In genomic region chr6:130906736-130907381, GRCh38 we compare ENCODE assay signal across 13 cellular contexts.
DNase-seq lines count a peak whose midpoint lies in the region; TF ChIP-seq lines count a peak whose summit lies in the region.
"Had no signal": no experiment of that assay in that cellular context is flagged by ENCODE, and none has a peak within 500 bp of the region (broad histone marks: within the 10 kb centered on the region; RNA-seq: fewer than 3 reads in every experiment).

No MANE protein-coding gene starts in this region.

- H3K36me3 ChIP-seq in vagina, result no peaks in the 10 kb centered on the region

- TF ChIP-seq POLR2A in vagina (IDR thresholded peaks at IDR 0.05), result no peak

- H3K4me1 Mint-ChIP-seq in endothelial cell (ENCODE audit: unreplicated experiment) (peaks cover 23% of the 10 kb centered on the region), osteocyte (ENCODE audit: unreplicated experiment) (peaks cover 23% of the 10 kb centered on the region)

- peaks cover 13% of the 10 kb centered on the region for H3K9me3 Mint-ChIP-seq in endothelial cell (ENCODE audit: unreplicated experiment)
- H3K9me3 Mint-ChIP-seq in osteocyte (ENCODE audit: unreplicated experiment), result peaks cover 11% of the 10 kb centered on the region
- H3K9me3 Mint-ChIP-seq: stimulated activated memory B cell treated with anti-CD40 and anti-IgM and Interleukin-4, amounts not matched to agents 10 μg/mL and 1 μg/mL and 100 μg/mL, for 72 hours had no signal

- peak overlapping the region; percentile 13 for H3K4me3 Mint-ChIP-seq in endothelial cell (ENCODE audit: unreplicated experiment)
- no peak overlapping the region for H3K4me3 Mint-ChIP-seq in osteocyte (ENCODE audit: unreplicated experiment)
- H3K4me3 Mint-ChIP-seq: stimulated activated memory B cell treated with anti-CD40 and anti-IgM and Interleukin-4, amounts not matched to agents 10 μg/mL and 1 μg/mL and 100 μg/mL, for 72 hours had no signal

- no peak overlapping the region for H3K27ac ChIP-seq in vagina

- DNase-seq in ELR (ENCODE audit: low read depth) (peak; percentile 74), endothelial cell (ENCODE audit: low spot score) (no peak), osteocyte (ENCODE audit: extremely low spot score, unreplicated experiment) (no peak), NCI-H2227 treated with DMSO at 0.1 percent for 48 hours (lab: John Stamatoyannopoulos, UW) (no peak), cortex of kidney (lab: John Stamatoyannopoulos, UW) (no peak), vagina (ENCODE audit: extremely low spot score in 2 of 2) (no peak)
- DNase-seq in central memory CD4-positive, alpha-beta T cell, result no peak
- DNase-seq: anterior cingulate cortex, C1 segment of cervical spinal cord, NCI-H2107, occipital lobe had no signal

- H3K27me3 Mint-ChIP-seq in endothelial cell (ENCODE audit: unreplicated experiment), result peaks cover 9% of the 10 kb centered on the region
- no peaks in the 10 kb centered on the region for H3K27me3 Mint-ChIP-seq in osteocyte (ENCODE audit: unreplicated experiment)
- H3K27me3 Mint-ChIP-seq: stimulated activated memory B cell treated with anti-CD40 and anti-IgM and Interleukin-4, amounts not matched to agents 10 μg/mL and 1 μg/mL and 100 μg/mL, for 72 hours had no signal

- peak; percentile 92 for TF ChIP-seq EP300 in Ishikawa (IDR thresholded peaks at IDR 0.05; ENCODE audit: borderline replicate concordance)

- TF ChIP-seq RAD21 in Ishikawa (IDR thresholded peaks at IDR 0.05; ENCODE audit: low read depth), result no peak

- no peaks in the 10 kb centered on the region for H3K4me1 ChIP-seq in vagina

- peak overlapping the region; percentile 28 for H3K27ac Mint-ChIP-seq in endothelial cell (ENCODE audit: unreplicated experiment)
- H3K27ac Mint-ChIP-seq in osteocyte (ENCODE audit: unreplicated experiment), result peak overlapping the region; percentile 64
- H3K27ac Mint-ChIP-seq: stimulated activated memory B cell treated with anti-CD40 and anti-IgM and Interleukin-4, amounts not matched to agents 10 μg/mL and 1 μg/mL and 100 μg/mL, for 72 hours had no signal

- H3K9me3 ChIP-seq in vagina, result no peaks in the 10 kb centered on the region

- H3K27me3 ChIP-seq in vagina, result no peaks in the 10 kb centered on the region

- no peak for TF ChIP-seq CTCF in endothelial cell (IDR thresholded peaks at IDR 0.05; ENCODE audit: unreplicated experiment)
- no peak for TF ChIP-seq CTCF in osteocyte (IDR thresholded peaks at IDR 0.05)
- no peak for TF ChIP-seq CTCF in vagina (IDR thresholded peaks at IDR 0.05)

- no peak overlapping the region for H3K4me3 ChIP-seq in vagina

- H3K36me3 Mint-ChIP-seq in endothelial cell (ENCODE audit: low read depth, unreplicated experiment), result peaks cover 19% of the 10 kb centered on the region
- H3K36me3 Mint-ChIP-seq in osteocyte (ENCODE audit: unreplicated experiment), result peaks cover 6% of the 10 kb centered on the region

- intact Hi-C loops in vagina (cut with DNase I), result no loop called here

TF ChIP-seq in Ishikawa, 13 proteins besides CTCF, POLR2A, EP300 and RAD21:
- TF ChIP-seq REST (IDR thresholded peaks at IDR 0.05; ENCODE audit: low read depth) (no peak), TEAD4 (IDR thresholded peaks at IDR 0.05) (peak; percentile 62), YY1 (IDR thresholded peaks at IDR 0.05; ENCODE audit: low read depth) (no peak), TCF12 (IDR thresholded peaks at IDR 0.05; ENCODE audit: low read depth) (peak; percentile 84), TAF1 (IDR thresholded peaks at IDR 0.05; ENCODE audit: low read depth) (no peak), NFIC (IDR thresholded peaks at IDR 0.05) (peak; percentile 64), MAX (IDR thresholded peaks at IDR 0.05) (peak; percentile 37; the same call in 1 of the 2 replicates), CEBPB (IDR thresholded peaks at IDR 0.05) (no peak), FOXM1 (IDR thresholded peaks at IDR 0.05; ENCODE audit: borderline replicate concordance, low read depth) (peak; percentile 88), USF1 (IDR thresholded peaks at IDR 0.05) (no peak)
